In genomic region chr16:3157229-3158013, GRCh38 we compare ENCODE assay signal across 1 cellular context.
TF ChIP-seq lines count a peak whose summit lies in the region.

No MANE protein-coding gene starts in this region.

TF ChIP-seq in HepG2, 621 proteins besides CTCF, POLR2A, EP300 and RAD21 (continued from another document and continues in another):
- no peak for TF ChIP-seq PAX8 (CRISPR knock-in tag; IDR thresholded peaks at IDR 0.05; ENCODE audit: borderline replicate concordance)
- TF ChIP-seq SMAD9 (CRISPR knock-in tag; IDR thresholded peaks at IDR 0.05), result no peak; the same call in 1 of the 2 replicates
- TF ChIP-seq THAP11 (CRISPR knock-in tag; IDR thresholded peaks at IDR 0.05), result peak; percentile 64; the same call in 1 of the 2 replicates
- TF ChIP-seq HOXA9 (CRISPR knock-in tag; IDR thresholded peaks at IDR 0.05; ENCODE audit: borderline replicate concordance), result peak; percentile 35; the same call in 1 of the 2 replicates
- no peak for TF ChIP-seq ZNF318 (CRISPR knock-in tag; IDR thresholded peaks at IDR 0.05)
- TF ChIP-seq ZNF629 (CRISPR knock-in tag; conservative IDR thresholded peaks at IDR 0.05), result peak; percentile 29; the same call in 1 of the 2 replicates
- peak; percentile 36; the same call in 1 of the 2 replicates for TF ChIP-seq SALL1 (CRISPR knock-in tag; IDR thresholded peaks at IDR 0.05)
- TF ChIP-seq PBX3 (CRISPR knock-in tag; IDR thresholded peaks at IDR 0.05; ENCODE audit: borderline replicate concordance), result no peak
- no peak for TF ChIP-seq MAFG (CRISPR knock-in tag; IDR thresholded peaks at IDR 0.05)
- no peak for TF ChIP-seq TRIM22 (IDR thresholded peaks at IDR 0.05)
- peak; percentile 98 for TF ChIP-seq ZNF24 (IDR thresholded peaks at IDR 0.05)
- TF ChIP-seq ZFY (CRISPR knock-in tag; IDR thresholded peaks at IDR 0.05), result 0 out of 2 replicates have a peak, but pooled peaks have one; percentile 40
- TF ChIP-seq SOX13 (IDR thresholded peaks at IDR 0.05), result no peak
- peak in 1 of 2 experiments; percentile 37; a peak in 1 of 4 replicates for TF ChIP-seq SOX13 (CRISPR knock-in tag; conservative IDR thresholded peaks at IDR 0.05 in 1 of 2, IDR thresholded peaks at IDR 0.05 in 1 of 2)
- 0 out of 2 replicates have a peak, but pooled peaks have one; percentile 31 for TF ChIP-seq NR2F6 (IDR thresholded peaks at IDR 0.05)
- TF ChIP-seq NR2F6 (CRISPR knock-in tag; IDR thresholded peaks at IDR 0.05), result no peak
- no peak for TF ChIP-seq IKZF1 (IDR thresholded peaks at IDR 0.05)
- TF ChIP-seq ZNF350 (CRISPR knock-in tag; IDR thresholded peaks at IDR 0.05; ENCODE audit: borderline replicate concordance, low read depth), result 0 out of 2 replicates have a peak, but pooled peaks have one; percentile 32
- TF ChIP-seq ZFP82 (CRISPR knock-in tag; IDR thresholded peaks at IDR 0.05; ENCODE audit: borderline replicate concordance), result 0 out of 2 replicates have a peak, but pooled peaks have one; percentile 40
- TF ChIP-seq GABPB1 (CRISPR knock-in tag; IDR thresholded peaks at IDR 0.05), result peak; percentile 48
- TF ChIP-seq ZC3H13 (CRISPR knock-in tag; IDR thresholded peaks at IDR 0.05), result peak; percentile 84; the same call in 1 of the 2 replicates
- TF ChIP-seq MATR3 (CRISPR knock-in tag; IDR thresholded peaks at IDR 0.05), result no peak
- no peak for TF ChIP-seq ZFP37 (CRISPR knock-in tag; IDR thresholded peaks at IDR 0.05; ENCODE audit: borderline replicate concordance)
- no peak for TF ChIP-seq NR2F1 (CRISPR knock-in tag; IDR thresholded peaks at IDR 0.05)
- TF ChIP-seq CAMTA2 (CRISPR knock-in tag; IDR thresholded peaks at IDR 0.05; ENCODE audit: borderline replicate concordance), result peak; percentile 94
- TF ChIP-seq MIER2 (CRISPR knock-in tag; IDR thresholded peaks at IDR 0.05), result no peak
- peak; percentile 63 for TF ChIP-seq ZNF792 (CRISPR knock-in tag; IDR thresholded peaks at IDR 0.05)
- TF ChIP-seq ZNF484 (CRISPR knock-in tag; IDR thresholded peaks at IDR 0.05; ENCODE audit: borderline replicate concordance, low read depth), result no peak
- TF ChIP-seq ZMYM3 (CRISPR knock-in tag; IDR thresholded peaks at IDR 0.05), result no peak
- TF ChIP-seq GFI1 (CRISPR knock-in tag; IDR thresholded peaks at IDR 0.05; ENCODE audit: borderline replicate concordance), result peak; percentile 48; the same call in 1 of the 2 replicates
- no peak; the same call in 1 of the 2 replicates for TF ChIP-seq ZFP91 (CRISPR knock-in tag; IDR thresholded peaks at IDR 0.05; ENCODE audit: borderline replicate concordance)
- no peak for TF ChIP-seq MZF1 (CRISPR knock-in tag; IDR thresholded peaks at IDR 0.05; ENCODE audit: borderline replicate concordance)
- TF ChIP-seq ZNF747 (CRISPR knock-in tag; IDR thresholded peaks at IDR 0.05; ENCODE audit: borderline replicate concordance), result 0 out of 2 replicates have a peak, but pooled peaks have one; percentile 46
- TF ChIP-seq ZNF746 (CRISPR knock-in tag; IDR thresholded peaks at IDR 0.05), result no peak
- no peak for TF ChIP-seq ARHGAP35 (CRISPR knock-in tag; IDR thresholded peaks at IDR 0.05; ENCODE audit: borderline replicate concordance)
- TF ChIP-seq E2F5 (CRISPR knock-in tag; conservative IDR thresholded peaks at IDR 0.05), result no peak
- TF ChIP-seq ZNF784 (CRISPR knock-in tag; IDR thresholded peaks at IDR 0.05; ENCODE audit: borderline replicate concordance), result peak; percentile 77; the same call in 1 of the 2 replicates
- TF ChIP-seq ZNF280B (CRISPR knock-in tag; IDR thresholded peaks at IDR 0.05; ENCODE audit: borderline replicate concordance), result peak; percentile 45; the same call in 1 of the 2 replicates
- peak; percentile 45; the same call in 1 of the 2 replicates for TF ChIP-seq DR1 (CRISPR knock-in tag; IDR thresholded peaks at IDR 0.05)
- TF ChIP-seq ZFX (CRISPR knock-in tag; IDR thresholded peaks at IDR 0.05; ENCODE audit: low read depth), result peak; percentile 15; the same call in 1 of the 2 replicates
- TF ChIP-seq ZNF253 (CRISPR knock-in tag; IDR thresholded peaks at IDR 0.05; ENCODE audit: borderline replicate concordance), result no peak
- TF ChIP-seq SOX5 (CRISPR knock-in tag; IDR thresholded peaks at IDR 0.05; ENCODE audit: borderline replicate concordance), result peak; percentile 19; the same call in 1 of the 2 replicates
- no peak for TF ChIP-seq MTF2 (CRISPR knock-in tag; IDR thresholded peaks at IDR 0.05; ENCODE audit: borderline replicate concordance)
- peak; percentile 65 for TF ChIP-seq POGK (CRISPR knock-in tag; conservative IDR thresholded peaks at IDR 0.05)
- peak; percentile 27 for TF ChIP-seq AGO1 (IDR thresholded peaks at IDR 0.05; ENCODE audit: low read depth, low read length, poor library complexity, severe bottlenecking)
- TF ChIP-seq ZNF138 (CRISPR knock-in tag; IDR thresholded peaks at IDR 0.05; ENCODE audit: low read depth), result 0 out of 2 replicates have a peak, but pooled peaks have one; percentile 49
- TF ChIP-seq ZNF564 (CRISPR knock-in tag; IDR thresholded peaks at IDR 0.05), result no peak; the same call in 1 of the 2 replicates
- peak; percentile 40; the same call in 1 of the 2 replicates for TF ChIP-seq CREM (IDR thresholded peaks at IDR 0.05)
- TF ChIP-seq CREM (CRISPR knock-in tag; IDR thresholded peaks at IDR 0.05), result no peak
- no peak for TF ChIP-seq ATF7 (IDR thresholded peaks at IDR 0.05)
- TF ChIP-seq ATF7 (CRISPR knock-in tag; IDR thresholded peaks at IDR 0.05), result no peak
